1 cellular context compared by ENCODE assay signal in the genomic region with DNA sequence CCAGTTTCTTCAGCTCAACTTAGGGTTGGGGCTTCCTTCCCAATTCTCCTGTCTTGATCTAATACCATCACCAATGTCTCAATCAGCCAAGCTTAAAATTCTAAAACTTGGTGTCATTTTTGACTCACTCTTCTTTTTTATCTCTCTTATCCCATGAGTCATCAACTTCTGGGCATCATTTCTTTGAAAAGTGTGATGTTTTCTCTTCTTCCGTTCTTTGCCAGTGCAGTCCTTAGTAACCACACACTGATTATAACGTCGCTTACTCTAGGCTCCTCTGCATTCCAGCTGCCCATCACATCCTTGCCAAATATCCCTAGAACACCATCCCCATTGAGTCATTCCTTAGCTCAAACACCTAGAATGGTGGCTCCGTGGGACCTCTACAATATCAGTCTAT.
TF ChIP-seq lines count a peak whose summit lies in the region.

No MANE protein-coding gene starts in this region.

TF ChIP-seq in SK-N-SH, 30 proteins besides CTCF, POLR2A, EP300 and RAD21 (continued from another document):
- TF ChIP-seq USF1 (IDR thresholded peaks at IDR 0.05; ENCODE audit: borderline replicate concordance, low read depth): no peak
